In the genomic region with DNA sequence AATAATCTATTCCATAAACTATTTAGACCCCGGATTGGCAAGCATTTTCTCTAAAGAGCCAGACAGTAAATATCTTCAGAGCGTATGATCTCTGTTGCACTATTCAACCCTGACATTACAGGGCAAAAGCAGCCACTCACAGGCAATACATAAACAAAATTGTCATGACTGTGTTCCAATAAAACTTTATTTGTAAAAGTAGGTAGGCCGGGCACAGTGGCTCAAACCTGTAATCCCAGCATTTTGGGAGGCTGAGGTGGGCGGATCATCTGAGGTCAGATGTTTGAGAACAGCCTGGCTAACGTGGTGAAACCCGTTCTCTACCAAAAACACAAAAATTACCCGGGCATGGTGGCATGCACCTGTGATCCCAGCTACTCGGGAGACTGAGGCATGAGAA, we compare ENCODE assay signal across 27 cellular contexts.
"Had no signal": no experiment of that assay in that cellular context is flagged by ENCODE, and none has a peak within 500 bp of the region (broad histone marks: within the 10 kb centered on the region; RNA-seq: fewer than 3 reads in every experiment).

No MANE protein-coding gene starts in this region.

- ATAC-seq: effector memory CD8-positive, alpha-beta T cell; esophagus mucosa; foreskin keratinocyte; gastrocnemius medialis; gastroesophageal sphincter; heart left ventricle; heart right ventricle had no signal

- H3K27ac ChIP-seq: colonic mucosa, coronary artery, dorsolateral prefrontal cortex, epithelial cell of prostate, esophagus muscularis mucosa, esophagus squamous epithelium, foreskin keratinocyte, gastroesophageal sphincter, heart left ventricle, heart right ventricle had no signal

- H3K36me3 ChIP-seq: colonic mucosa, esophagus squamous epithelium had no signal

- H3K4me1 ChIP-seq: colonic mucosa, esophagus squamous epithelium, foreskin keratinocyte, gastroesophageal sphincter had no signal

- FAIRE-seq: colon, endometrium, endothelial cell of umbilical vein, frontal cortex had no signal

- H3K27me3 ChIP-seq: colonic mucosa, dorsolateral prefrontal cortex, esophagus muscularis mucosa, esophagus squamous epithelium, foreskin keratinocyte, gastrocnemius medialis, gastroesophageal sphincter, heart left ventricle, heart right ventricle had no signal

- H3K9me3 ChIP-seq: colonic mucosa, esophagus muscularis mucosa, esophagus squamous epithelium, gastrocnemius medialis, gastroesophageal sphincter, heart left ventricle, heart right ventricle had no signal

- DNase-seq: colonic mucosa; cortex of kidney; dermis blood vessel endothelial cell; dorsolateral prefrontal cortex; effector CD4-positive, alpha-beta T cell; effector CD8-positive, alpha-beta T cell; effector memory CD4-positive, alpha-beta T cell; effector memory CD8-positive, alpha-beta T cell; endodermal cell; erythroblast; esophagus squamous epithelium; foreskin keratinocyte; foreskin melanocyte; gastrocnemius medialis; glutamatergic neuron; head of caudate nucleus; heart left ventricle; heart right ventricle had no signal

- H3K4me3 ChIP-seq: colonic mucosa, coronary artery, dorsolateral prefrontal cortex, esophagus muscularis mucosa, esophagus squamous epithelium, gastrocnemius medialis, gastroesophageal sphincter, heart left ventricle, heart right ventricle had no signal
